Comparison of ENCODE assay signal across 30 cellular contexts in the genomic region with DNA sequence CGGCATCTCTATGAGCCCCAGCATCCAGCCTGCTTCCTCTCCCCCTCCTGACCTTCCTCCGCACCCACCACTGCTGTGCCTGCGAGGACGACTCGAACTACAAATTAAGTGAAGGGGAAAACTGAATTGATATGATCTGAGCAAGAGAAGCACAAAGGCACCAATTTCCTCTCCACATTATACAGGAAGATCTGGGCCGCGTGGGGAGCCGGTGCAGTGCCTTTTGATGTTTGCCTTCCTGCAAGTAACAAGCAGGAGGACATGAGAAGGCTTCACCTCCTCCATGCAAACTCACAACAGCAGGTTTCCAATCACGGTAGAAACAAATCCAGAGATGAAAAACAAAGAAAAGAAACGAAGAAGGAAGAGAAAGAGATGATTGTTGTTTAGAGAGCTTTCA. TPM values are rescaled to one million over a fixed set of nuclear protein-coding genes. Genes with fewer than 3 reads are reported as not detected.
"Had no signal": no experiment of that assay in that cellular context is flagged by ENCODE, and none has a peak within 500 bp of the region (broad histone marks: within the 10 kb centered on the region; RNA-seq: fewer than 3 reads in every experiment).

No MANE protein-coding gene starts in this region.

- H3K4me3 ChIP-seq: left lung, lower lobe of right lung, pancreas, prostate gland, skin epidermis, stomach, testis, thyroid gland, transverse colon, upper lobe of right lung had no signal

- H3K4me1 ChIP-seq: left lung, lower lobe of right lung, pancreas, prostate gland, stomach, testis, thyroid gland, transverse colon, upper lobe of right lung had no signal

- H3K36me3 ChIP-seq: left lung, lower lobe of right lung, pancreas, prostate gland, stomach, thyroid gland, transverse colon, upper lobe of right lung had no signal

- H3K9me3 ChIP-seq: left lung, lower lobe of right lung, pancreas, prostate gland, stomach, testis, thyroid gland, transverse colon, upper lobe of right lung had no signal

- H3K27ac ChIP-seq: left lung, lower lobe of right lung, pancreas, prostate gland, skin epidermis, stomach, testis, thyroid gland, transverse colon, upper lobe of right lung had no signal

- H3K36me3 Mint-ChIP-seq: immature natural killer cell; naive B cell; natural killer cell; stimulated activated naive B cell treated with anti-CD40 and anti-IgM and Interleukin-4, amounts not matched to agents 10 μg/mL and 1 μg/mL and 100 μg/mL, for 72 hours had no signal

- H3K27me3 ChIP-seq: testis, thyroid gland had no signal

- ATAC-seq: left colon; left lung; lower lobe of right lung; natural killer cell; pancreas; right cardiac atrium; sciatic nerve; stimulated activated naive B cell treated with anti-CD40 and anti-IgM and Interleukin-4, amounts not matched to agents 10 μg/mL and 1 μg/mL and 100 μg/mL, for 72 hours; stimulated activated naive CD8-positive, alpha-beta T cell treated with anti-CD3 and anti-CD28 coated beads, Interleukin-15, Interleukin-2, amounts not matched to agents 100 U/mL and 50 U/mL, for 24 hours; upper lobe of right lung had no signal

- H3K4me1 Mint-ChIP-seq: immature natural killer cell; naive B cell; natural killer cell; nephron progenitor cell; stimulated activated naive B cell treated with anti-CD40 and anti-IgM and Interleukin-4, amounts not matched to agents 10 μg/mL and 1 μg/mL and 100 μg/mL, for 72 hours had no signal

- DNase-seq: hypothalamus; immature natural killer cell; kidney; left colon; left lung; lower lobe of right lung; mammary epithelial cell; mesenchymal stem cell; naive B cell; natural killer cell; nephron progenitor cell; nucleus accumbens; pancreas; posterior cingulate gyrus; retina; right cardiac atrium; stimulated activated CD4-positive, alpha-beta T cell treated with anti-CD3 and anti-CD28 coated beads, Interleukin-12 subunit alpha, Interleukin-12 subunit beta, amount 100 ng/mL, for 4 hours; stimulated activated CD4-positive, alpha-beta T cell treated with anti-CD3 and anti-CD28 coated beads, Interleukin-15, amount 100 ng/mL, for 24 hours; stimulated activated CD4-positive, alpha-beta T cell treated with anti-CD3 and anti-CD28 coated beads, Interleukin-2, amount 100 ng/mL, for 24 hours; stimulated activated CD4-positive, alpha-beta T cell treated with anti-CD3 and anti-CD28 coated beads, Interleukin-4, amount 100 ng/mL, for 1 hour; stimulated activated naive B cell treated with anti-CD40 and anti-IgM and Interleukin-4, amounts not matched to agents 10 μg/mL and 1 μg/mL and 100 μg/mL, for 72 hours; stimulated activated naive CD8-positive, alpha-beta T cell treated with anti-CD3 and anti-CD28 coated beads, Interleukin-15, Interleukin-2, amounts not matched to agents 100 U/mL and 50 U/mL, for 24 hours; stomach; testis; thyroid gland; transverse colon; upper lobe of right lung had no signal

- H3K4me3 Mint-ChIP-seq: immature natural killer cell; naive B cell; natural killer cell; nephron progenitor cell; stimulated activated naive B cell treated with anti-CD40 and anti-IgM and Interleukin-4, amounts not matched to agents 10 μg/mL and 1 μg/mL and 100 μg/mL, for 72 hours had no signal

- H3K27ac Mint-ChIP-seq: immature natural killer cell; naive B cell; natural killer cell; nephron progenitor cell; stimulated activated naive B cell treated with anti-CD40 and anti-IgM and Interleukin-4, amounts not matched to agents 10 μg/mL and 1 μg/mL and 100 μg/mL, for 72 hours had no signal

- H3K9me3 Mint-ChIP-seq: natural killer cell; nephron progenitor cell; stimulated activated naive B cell treated with anti-CD40 and anti-IgM and Interleukin-4, amounts not matched to agents 10 μg/mL and 1 μg/mL and 100 μg/mL, for 72 hours had no signal

RNA-seq across cellular contexts. Expression of a gene that starts 57.8 kb away (rescaled TPM):
- total RNA-seq: natural killer cell had no signal
- polyA plus RNA-seq: immature natural killer cell had no signal
